In genomic region chr2:232418466-232419244, GRCh38 we compare ENCODE assay signal across 7 cellular contexts. TPM values are rescaled to one million over a fixed set of nuclear protein-coding genes. Genes with fewer than 3 reads are reported as not detected.
DNase-seq lines count a peak whose midpoint lies in the region; ATAC-seq lines count a peak whose summit lies in the region.

No MANE protein-coding gene starts in this region.

- peak; percentile 62 for DNase-seq in GM23248
- DNase-seq in NCI-H748 treated with DMSO at 0.1 percent for 48 hours (lab: John Stamatoyannopoulos, UW) = peak; percentile 35
- DNase-seq in sciatic nerve (ENCODE audit: low spot score) = peak; percentile 47
- no peak for DNase-seq in activated gamma-delta T cell (lab: John Stamatoyannopoulos, UW)
- no peak for DNase-seq in GDM1 (lab: John Stamatoyannopoulos, UW)

- H3K4me1 ChIP-seq in GM23248 (ENCODE audit: insufficient read depth) = no peaks in the 10 kb centered on the region

- 0 out of 2 replicates have a peak overlapping the region, but pooled peaks have one; percentile 41 for H2AFZ ChIP-seq in GM23248

- H3K9me2 ChIP-seq in GM23248 (ENCODE audit: insufficient read depth) = no peaks in the 10 kb centered on the region

- peak overlapping the region; percentile 57 for H3K4me2 ChIP-seq in GM23248 (ENCODE audit: unreplicated experiment)

- no peaks in the 10 kb centered on the region for H4K20me1 ChIP-seq in GM23248 (ENCODE audit: insufficient read depth)

- intact Hi-C loops in sciatic nerve (cut with DNase I) = no loop called here

- peaks cover 57% of the 10 kb centered on the region for H3K27me3 ChIP-seq in GM23248 (replicated peaks; ENCODE audit: insufficient read depth)

- 3 to 4% methylated on average over 40 to 49 of the region's 49 CpGs for WGBS in GM23248 (ENCODE audit: low coverage in 1 of 2, low lambda C conversion rate in 2 of 2, missing lambda C conversion rate in 2 of 2), 2 experiments

- H3K27ac ChIP-seq in GM23248 = no peak overlapping the region

- in situ Hi-C loops in GM23248 (cut with MboI) = no loop called here

- peak; percentile 45 for ATAC-seq in esophagus mucosa
- ATAC-seq in sciatic nerve = no peak
- ATAC-seq in HG02938 (IDR thresholded peaks at IDR 0.05; ENCODE audit: unreplicated experiment) = no peak

- H3K79me2 ChIP-seq in GM23248 (ENCODE audit: insufficient read depth) = no peaks in the 10 kb centered on the region

- H3K9ac ChIP-seq in GM23248 = no peak overlapping the region

- no peaks in the 10 kb centered on the region for H3K36me3 ChIP-seq in GM23248 (ENCODE audit: low read depth)

- no peaks in the 10 kb centered on the region for H3F3A ChIP-seq in GM23248 (ENCODE audit: insufficient read depth)

- H3K9me3 ChIP-seq in GM23248 (ENCODE audit: low read depth) = no peaks in the 10 kb centered on the region

- H3K4me3 ChIP-seq in GM23248 = peak overlapping the region; percentile 57

RNA-seq across cellular contexts. Expression of gene ALPG, which starts 12.0 kb away (rescaled TPM):
- not detected in 2 replicates for total RNA-seq in GM23248 (2014; rRNA removed; shearing (Covaris generic))
- not detected in 2 replicates for polyA plus RNA-seq in GM23248 (2016; fragmentation: Nextera tagmentation; extraction: Ambion mirVana)
- total RNA-seq in esophagus mucosa (not detected), sciatic nerve (not detected)

RNA-seq across cellular contexts. Expression of gene ALPI, which starts 37.3 kb away (rescaled TPM):
- not detected in 2 replicates for total RNA-seq in GM23248 (2014; rRNA removed; shearing (Covaris generic))
- polyA plus RNA-seq in GM23248 (2016; fragmentation: Nextera tagmentation; extraction: Ambion mirVana) = not detected in 2 replicates
- total RNA-seq in esophagus mucosa (not detected), sciatic nerve (not detected)

RNA-seq across cellular contexts. Expression of gene ALPP, which starts 40.1 kb away (rescaled TPM):
- total RNA-seq in GM23248 (2014; rRNA removed; shearing (Covaris generic)) = not detected in 2 replicates
- not detected in 2 replicates for polyA plus RNA-seq in GM23248 (2016; fragmentation: Nextera tagmentation; extraction: Ambion mirVana)
- total RNA-seq in esophagus mucosa (not detected), sciatic nerve (not detected)

Comparison
In these comparisons a context has a peak if more than half of its experiments do, and no peak if none do; other contexts are left out.
1. DNase-seq: peak in GM23248 (single experiment), NCI-H748 treated with DMSO at 0.1 percent for 48 hours (single experiment) and sciatic nerve (single experiment); none in activated gamma-delta T cell (single experiment) and GDM1 (single experiment).